Comparison of ENCODE assay signal across 23 cellular contexts in genomic region chr7:135109976-135110375, GRCh38. TPM values are rescaled to one million over a fixed set of nuclear protein-coding genes. Genes with fewer than 3 reads are reported as not detected.
"Had no signal": no experiment of that assay in that cellular context is flagged by ENCODE, and none has a peak within 500 bp of the region (broad histone marks: within the 10 kb centered on the region; RNA-seq: fewer than 3 reads in every experiment).

No MANE protein-coding gene starts in this region.

- H3K4me2 ChIP-seq: hepatocyte had no signal

- H3K27ac ChIP-seq: foreskin keratinocyte, hepatocyte, left ventricle myocardium inferior, neutrophil, psoas muscle, spleen, tibial artery, upper lobe of right lung, vagina had no signal

- H3K9me3 ChIP-seq: neutrophil, tibial artery, upper lobe of right lung, vagina had no signal

- H3K4me3 ChIP-seq: hepatocyte, left ventricle myocardium inferior, lung, psoas muscle, spleen, tibial artery, upper lobe of right lung, vagina had no signal

- H2AFZ ChIP-seq: hepatocyte had no signal

- DNase-seq: dermis blood vessel endothelial cell; erythroblast; foreskin keratinocyte; head of caudate nucleus; left cardiac atrium; left ventricle myocardium inferior; mesenchymal stem cell; naive thymus-derived CD4-positive, alpha-beta T cell; nephron progenitor cell; psoas muscle; retina; spleen; stimulated activated CD4-positive, alpha-beta T cell treated with anti-CD3 and anti-CD28 coated beads, Interleukin-15, amount 100 ng/mL, for 24 hours; stimulated activated CD4-positive, alpha-beta T cell treated with anti-CD3 and anti-CD28 coated beads, Interleukin-1b, Interleukin-23, amount 100 ng/mL, for 48 hours; stimulated activated CD4-positive, alpha-beta T cell treated with anti-CD3 and anti-CD28 coated beads, Interleukin-4, amount 100 ng/mL, for 24 hours; tibial artery; upper lobe of right lung had no signal

- H3K36me3 ChIP-seq: left ventricle myocardium inferior, neutrophil, spleen, tibial artery, upper lobe of right lung, vagina had no signal

- ATAC-seq: foreskin keratinocyte; left cardiac atrium; naive thymus-derived CD4-positive, alpha-beta T cell; psoas muscle; sciatic nerve; stimulated activated memory B cell treated with anti-CD40 and anti-IgM and Interleukin-4, amounts not matched to agents 10 μg/mL and 1 μg/mL and 100 μg/mL, for 72 hours; upper lobe of right lung had no signal

- H3K27me3 ChIP-seq: hepatocyte, neutrophil, spleen, tibial artery, upper lobe of right lung, vagina had no signal

- H3K79me2 ChIP-seq: hepatocyte had no signal

- H3K4me1 ChIP-seq: foreskin keratinocyte, left ventricle myocardium inferior, psoas muscle, spleen, tibial artery, upper lobe of right lung, vagina had no signal

RNA-seq across cellular contexts. Expression of gene TMEM140, which starts 37.9 kb away (rescaled TPM):
- total RNA-seq: foreskin keratinocyte had no signal
